In the genomic region with DNA sequence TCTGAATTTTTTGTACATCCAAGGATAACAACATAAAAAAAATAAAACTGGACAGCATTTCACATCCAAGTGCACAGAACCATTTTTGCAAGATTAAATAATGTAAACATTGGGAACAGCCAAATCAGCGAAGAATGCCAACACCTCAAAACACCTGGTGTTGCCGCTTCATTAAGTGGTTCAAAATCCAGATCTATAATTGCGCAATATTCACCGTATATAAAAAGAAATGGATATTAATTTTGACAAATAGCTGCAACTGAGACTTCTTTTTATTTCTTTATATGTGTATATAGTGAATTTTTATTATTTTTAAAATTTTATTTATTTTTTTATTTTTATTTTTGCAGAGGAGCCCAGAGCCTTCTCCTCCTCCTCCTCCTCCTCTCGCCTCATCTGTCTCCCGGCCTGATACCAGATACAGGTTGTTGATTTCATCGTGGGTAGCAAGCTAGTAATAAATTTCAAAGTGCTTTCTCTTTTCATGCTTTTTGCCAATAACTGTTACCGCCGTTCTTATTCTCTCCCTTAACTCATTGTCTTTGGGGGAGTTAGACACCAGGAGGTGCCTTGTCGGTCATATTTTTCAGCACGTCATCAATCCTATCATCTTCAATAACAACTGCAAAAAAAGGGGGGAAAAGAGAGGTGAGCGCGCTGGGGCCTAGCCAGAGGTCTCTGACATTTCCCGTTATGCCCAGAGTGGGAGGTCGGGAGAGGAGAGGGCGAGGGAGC, we compare ENCODE assay signal across 8 cellular contexts. TPM values are rescaled to one million over a fixed set of nuclear protein-coding genes. Genes with fewer than 3 reads are reported as not detected.
DNase-seq lines count a peak whose midpoint lies in the region; ATAC-seq and TF ChIP-seq lines count a peak whose summit lies in the region.

No MANE protein-coding gene starts in this region.

- H3K9me2 ChIP-seq in PC-9 (ENCODE audit: insufficient read depth) (no peaks in the 10 kb centered on the region), neural cell (ENCODE audit: insufficient read depth, low read length) (no peaks in the 10 kb centered on the region)

- H3K4me2 ChIP-seq in PC-9 = peak overlapping the region; percentile 92
- peak overlapping the region; percentile 100 for H3K4me2 ChIP-seq in neural cell (ENCODE audit: low read length)

- no peak for TF ChIP-seq POLR2A in esophagus squamous epithelium (IDR thresholded peaks at IDR 0.05)

- no TSS peak for BruUV-seq in PC-9 (replicated peaks; lab: Mats Ljungman, UMichigan)

- no peak for ATAC-seq in mucosa of descending colon

- H3K9ac ChIP-seq in neural cell (ENCODE audit: low read length) = peak overlapping the region; percentile 99

- no peak for TF ChIP-seq CTCF in C4-2B (conservative IDR thresholded peaks at IDR 0.05)
- TF ChIP-seq CTCF in PC-9 (conservative IDR thresholded peaks at IDR 0.05) = no peak
- no peak for TF ChIP-seq CTCF in esophagus squamous epithelium (IDR thresholded peaks at IDR 0.05)
- no peak for TF ChIP-seq CTCF in neural cell (IDR thresholded peaks at IDR 0.05; ENCODE audit: poor library complexity, severe bottlenecking)
- no peak for TF ChIP-seq CTCF in mucosa of descending colon (IDR thresholded peaks at IDR 0.05)

- intact Hi-C loops in PC-9 (cut with micrococcal nuclease; ENCODE audit: unreplicated experiment) (loop anchor here (5.0 kb wide), 1 partner anchor 106 kb away; no protein-coding TSS in a partner anchor), esophagus squamous epithelium (cut with DNase I) (no loop called here), mucosa of descending colon (cut with DNase I, micrococcal nuclease) (no loop called here)

- peak overlapping the region; percentile 62 for H3K27ac ChIP-seq in C4-2B
- no peak overlapping the region for H3K27ac ChIP-seq in PC-9
- no peak overlapping the region for H3K27ac ChIP-seq in esophagus squamous epithelium
- H3K27ac ChIP-seq in neural cell (ENCODE audit: low read length) = peak overlapping the region; percentile 86

- no peak for DNase-seq in PC-9
- DNase-seq in esophagus squamous epithelium (lab: John Stamatoyannopoulos, UW) = no peak
- DNase-seq in DMS79 treated with DMSO at 0.1 percent for 48 hours (lab: John Stamatoyannopoulos, UW) = no peak
- DNase-seq in mucosa of descending colon = no peak
- no peak for DNase-seq in DMS53 treated with DMSO at 0.1 percent for 48 hours (lab: John Stamatoyannopoulos, UW; ENCODE audit: unreplicated experiment)
- no peak for DNase-seq in HUDEP-2 (lab: John Stamatoyannopoulos, UW; ENCODE audit: unreplicated experiment in 76 of 76)

- H3K4me3 ChIP-seq in PC-9 (peak overlapping the region; percentile 87), esophagus squamous epithelium (peak overlapping the region; percentile 46 to 76 (median 62)), neural cell (ENCODE audit: low read length) (peak overlapping the region; percentile 98), mucosa of descending colon (no peak overlapping the region)

- H3K79me2 ChIP-seq in PC-9 (ENCODE audit: low read depth) = peaks cover 40% of the 10 kb centered on the region
- H3K79me2 ChIP-seq in neural cell (replicated peaks; ENCODE audit: insufficient read depth, low read length) = peaks cover 31% of the 10 kb centered on the region

- H4K20me1 ChIP-seq in PC-9 (ENCODE audit: insufficient read depth) (peaks cover 5% of the 10 kb centered on the region; the same call in 1 of the 2 replicates), neural cell (ENCODE audit: insufficient read depth) (no peaks in the 10 kb centered on the region)

- no peak overlapping the region for H2AFZ ChIP-seq in PC-9
- H2AFZ ChIP-seq in neural cell (ENCODE audit: low read depth, low read length) = no peak overlapping the region

- H3K36me3 ChIP-seq in PC-9 (ENCODE audit: low read depth) (no peaks in the 10 kb centered on the region), esophagus squamous epithelium (no peaks in the 10 kb centered on the region), neural cell (ENCODE audit: insufficient read depth, low read length) (no peaks in the 10 kb centered on the region), mucosa of descending colon (ENCODE audit: low read depth) (no peaks in the 10 kb centered on the region)

- no peak for TF ChIP-seq EP300 in neural cell (conservative IDR thresholded peaks at IDR 0.05; ENCODE audit: poor library complexity, severe bottlenecking)

- POLR2A ChIA-PET in PC-9 (lab: Charles Lee; ENCODE audit: unreplicated experiment) = interaction anchor here (0.6 kb wide), 1 partner anchor 27 kb away, joined by 3 read pairs; no protein-coding TSS in a partner anchor

- no peak for TF ChIP-seq RAD21 in neural cell (conservative IDR thresholded peaks at IDR 0.05)

- H3F3A ChIP-seq in PC-9 (ENCODE audit: insufficient read depth, low read depth) (peaks cover 26% of the 10 kb centered on the region; the same call in 1 of the 2 replicates), neural cell (ENCODE audit: insufficient read depth, low read length, poor library complexity, severe bottlenecking) (no peaks in the 10 kb centered on the region)

- 46 to 54% methylated on average over 11 to 14 of the region's 16 CpGs for WGBS in esophagus squamous epithelium, 2 donors

- H3K4me1 ChIP-seq in PC-9 (replicated peaks; ENCODE audit: insufficient read depth) (peaks cover 46% of the 10 kb centered on the region), esophagus squamous epithelium (peaks cover 16 to 48% (median 25%) of the 10 kb centered on the region in 3 donors), mucosa of descending colon (ENCODE audit: low read depth) (peaks cover 30% of the 10 kb centered on the region)

- H3K27me3 ChIP-seq in PC-9 (ENCODE audit: insufficient read depth, low read depth) = no peaks in the 10 kb centered on the region
- H3K27me3 ChIP-seq in esophagus squamous epithelium = peaks cover 6 to 99% (median 9%) of the 10 kb centered on the region in 4 donors
- H3K27me3 ChIP-seq in neural cell (ENCODE audit: insufficient read depth, low read depth, low read length) = peaks cover 16% of the 10 kb centered on the region

- H3K9me3 ChIP-seq in PC-9 (ENCODE audit: insufficient read depth, low read depth) (no peaks in the 10 kb centered on the region), esophagus squamous epithelium (no peaks in the 10 kb centered on the region), neural cell (ENCODE audit: low read length) (no peaks in the 10 kb centered on the region), mucosa of descending colon (no peaks in the 10 kb centered on the region)

- CTCF ChIA-PET in PC-9 (lab: Charles Lee) = no interaction called here

TF ChIP-seq in neural cell, 6 proteins besides CTCF, POLR2A, EP300 and RAD21:
- TF ChIP-seq, protein P1, sequence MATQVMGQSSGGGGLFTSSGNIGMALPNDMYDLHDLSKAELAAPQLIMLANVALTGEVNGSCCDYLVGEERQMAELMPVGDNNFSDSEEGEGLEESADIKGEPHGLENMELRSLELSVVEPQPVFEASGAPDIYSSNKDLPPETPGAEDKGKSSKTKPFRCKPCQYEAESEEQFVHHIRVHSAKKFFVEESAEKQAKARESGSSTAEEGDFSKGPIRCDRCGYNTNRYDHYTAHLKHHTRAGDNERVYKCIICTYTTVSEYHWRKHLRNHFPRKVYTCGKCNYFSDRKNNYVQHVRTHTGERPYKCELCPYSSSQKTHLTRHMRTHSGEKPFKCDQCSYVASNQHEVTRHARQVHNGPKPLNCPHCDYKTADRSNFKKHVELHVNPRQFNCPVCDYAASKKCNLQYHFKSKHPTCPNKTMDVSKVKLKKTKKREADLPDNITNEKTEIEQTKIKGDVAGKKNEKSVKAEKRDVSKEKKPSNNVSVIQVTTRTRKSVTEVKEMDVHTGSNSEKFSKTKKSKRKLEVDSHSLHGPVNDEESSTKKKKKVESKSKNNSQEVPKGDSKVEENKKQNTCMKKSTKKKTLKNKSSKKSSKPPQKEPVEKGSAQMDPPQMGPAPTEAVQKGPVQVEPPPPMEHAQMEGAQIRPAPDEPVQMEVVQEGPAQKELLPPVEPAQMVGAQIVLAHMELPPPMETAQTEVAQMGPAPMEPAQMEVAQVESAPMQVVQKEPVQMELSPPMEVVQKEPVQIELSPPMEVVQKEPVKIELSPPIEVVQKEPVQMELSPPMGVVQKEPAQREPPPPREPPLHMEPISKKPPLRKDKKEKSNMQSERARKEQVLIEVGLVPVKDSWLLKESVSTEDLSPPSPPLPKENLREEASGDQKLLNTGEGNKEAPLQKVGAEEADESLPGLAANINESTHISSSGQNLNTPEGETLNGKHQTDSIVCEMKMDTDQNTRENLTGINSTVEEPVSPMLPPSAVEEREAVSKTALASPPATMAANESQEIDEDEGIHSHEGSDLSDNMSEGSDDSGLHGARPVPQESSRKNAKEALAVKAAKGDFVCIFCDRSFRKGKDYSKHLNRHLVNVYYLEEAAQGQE (IDR thresholded peaks at IDR 0.05; ENCODE audit: borderline replicate concordance) = no peak

RNA-seq across cellular contexts. Expression of a gene that starts 2.7 kb away (rescaled TPM):
- 34.9 and 44.6 TPM in 2 replicates for total RNA-seq in PC-9 (2021)
- total RNA-seq in esophagus squamous epithelium = 10 to 100 TPM in 1 of 4 donors, 1 to 10 TPM in 3; 3.1 to 12.8 (median 6.8) TPM
- 54.2 and 67.1 TPM in 2 replicates for polyA plus RNA-seq in neural cell
- 41.1 and 41.9 TPM in 2 replicates for polyA minus RNA-seq in neural cell
- 100 to 1,000 TPM; 162 to 274 (median 163) TPM for total RNA-seq in mucosa of descending colon

RNA-seq across cellular contexts. Expression of a gene that starts 24.7 kb away (rescaled TPM):
- total RNA-seq in PC-9 (2021) (21.9 and 22.8 TPM in 2 replicates), esophagus squamous epithelium (10 to 100 TPM; 19.0 to 35.6 (median 26.2) TPM), mucosa of descending colon (10 to 100 TPM; 31.5 to 44.9 (median 44.7) TPM)
- polyA plus RNA-seq in neural cell = 13.5 TPM in 2 replicates
- 26.8 and 27.4 TPM in 2 replicates for polyA minus RNA-seq in neural cell

Comparison
In these comparisons a context has a peak if more than half of its experiments do, and no peak if none do; other contexts are left out.
1. H3K27ac ChIP-seq: peak in C4-2B (single experiment) and neural cell (single experiment); none in PC-9 (single experiment) and esophagus squamous epithelium (0 of 4).